8 cellular contexts compared by ENCODE assay signal in genomic region chr19:52897149-52897935, GRCh38. TPM values are rescaled to one million over a fixed set of nuclear protein-coding genes. Genes with fewer than 3 reads are reported as not detected.
DNase-seq lines count a peak whose midpoint lies in the region; ATAC-seq and TF ChIP-seq lines count a peak whose summit lies in the region.

Gene ZNF320, minus strand, starts transcription at chr19:52897635. Its CDS starts 7,380 bp downstream, at chr19:52890255.

- intact Hi-C loops in CD14-positive monocyte (cut with micrococcal nuclease): loop anchor here (1.0 to 2.0 kb wide), 4 partner anchors 25 to 205 kb away; partner anchors contain the start of genes ZNF888 (in 2 of the 2) and ZNF160 (in 1 of the 2)
- intact Hi-C loops in natural killer cell (cut with micrococcal nuclease): loop anchor here (1.0 to 5.0 kb wide), 3 partner anchors 25 to 45 kb away; partner anchors contain the start of genes ZNF468 and ZNF888

- H3K27me3 Mint-ChIP-seq in CD14-positive monocyte (ENCODE audit: low read depth in 3 of 3) (peaks cover 0 to 6% (median 4%) of the 10 kb centered on the region in 3 donors), natural killer cell (ENCODE audit: low read depth in 2 of 2) (no peaks in the 10 kb centered on the region)
- H3K27me3 Mint-ChIP-seq in activated T-cell treated with anti-CD3 and anti-CD28 coated beads, Interleukin-2, amount 50 U/mL, for 72 hours (ENCODE audit: low read depth): no peaks in the 10 kb centered on the region

- ATAC-seq in GM19395 (IDR thresholded peaks at IDR 0.05; ENCODE audit: unreplicated experiment) (peak; percentile 92), HG03571 (IDR thresholded peaks at IDR 0.05; ENCODE audit: unreplicated experiment) (peak; percentile 81), natural killer cell (peak; percentile 99 to 100 (median 100))
- ATAC-seq in activated T-cell treated with anti-CD3 and anti-CD28 coated beads, Interleukin-2, amount 50 U/mL, for 72 hours (replicated peaks in 1 of 2): peak; percentile 100

- H3K9me3 Mint-ChIP-seq in CD14-positive monocyte (peaks cover 0 to 36% (median 17%) of the 10 kb centered on the region in 7 donors), natural killer cell (no peaks in the 10 kb centered on the region)
- H3K9me3 Mint-ChIP-seq in activated T-cell treated with anti-CD3 and anti-CD28 coated beads, Interleukin-2, amount 50 U/mL, for 72 hours: peaks cover 6 to 8% of the 10 kb centered on the region in 2 donors

- DNase-seq in CD14-positive monocyte (ENCODE audit: low spot score): peak; percentile 95
- peak; percentile 99 for DNase-seq in OCI-M1 (lab: John Stamatoyannopoulos, UW)
- DNase-seq in activated T-cell treated with anti-CD3 and anti-CD28 coated beads, Interleukin-2, amount 50 U/mL, for 72 hours: peak; percentile 95
- peak; percentile 93 for DNase-seq in fibroblast of gingiva (ENCODE audit: low read depth)
- DNase-seq in natural killer cell: peak; percentile 94
- peak; percentile 72 to 96 (median 86) for DNase-seq in stimulated activated naive CD4-positive, alpha-beta T cell (lab: John Stamatoyannopoulos, UW)

- peaks cover 12 to 31% of the 10 kb centered on the region in 2 donors for H3K36me3 Mint-ChIP-seq in CD14-positive monocyte
- peaks cover 13 to 33% of the 10 kb centered on the region in 2 donors for H3K36me3 Mint-ChIP-seq in activated T-cell treated with anti-CD3 and anti-CD28 coated beads, Interleukin-2, amount 50 U/mL, for 72 hours (ENCODE audit: insufficient read depth in 2 of 2)
- no peaks in the 10 kb centered on the region for H3K36me3 Mint-ChIP-seq in natural killer cell

- H3K4me3 Mint-ChIP-seq in CD14-positive monocyte (peak within 1 kb of the TSS; percentile 91 to 94), natural killer cell (peak within 1 kb of the TSS; percentile 93)
- peak within 1 kb of the TSS; percentile 90 to 93 for H3K4me3 Mint-ChIP-seq in activated T-cell treated with anti-CD3 and anti-CD28 coated beads, Interleukin-2, amount 50 U/mL, for 72 hours

- TF ChIP-seq CTCF in CD14-positive monocyte (IDR thresholded peaks at IDR 0.05) (no peak), natural killer cell (IDR thresholded peaks at IDR 0.05) (no peak)

- H3K4me1 Mint-ChIP-seq in CD14-positive monocyte (peaks cover 13% of the 10 kb centered on the region), natural killer cell (peaks cover 22 to 25% of the 10 kb centered on the region in 2 donors)
- peaks cover 19% of the 10 kb centered on the region for H3K4me1 Mint-ChIP-seq in activated T-cell treated with anti-CD3 and anti-CD28 coated beads, Interleukin-2, amount 50 U/mL, for 72 hours (ENCODE audit: low read depth)

- peak within 1 kb of the TSS; percentile 84 to 96 (median 92) for H3K27ac Mint-ChIP-seq in CD14-positive monocyte
- H3K27ac Mint-ChIP-seq in activated T-cell treated with anti-CD3 and anti-CD28 coated beads, Interleukin-2, amount 50 U/mL, for 72 hours: peak within 1 kb of the TSS; percentile 82
- H3K27ac Mint-ChIP-seq in natural killer cell: peak within 1 kb of the TSS; percentile 85 to 90

RNA-seq across cellular contexts. Expression of gene ZNF320, which starts in this region (rescaled TPM):
- polyA plus RNA-seq in CD14-positive monocyte: 1 to 10 TPM; 1.6 to 4.4 TPM
- 10 to 100 TPM in 1 of 2 donors, 1 to 10 TPM in 1; 9.9 to 13.0 TPM for total RNA-seq in activated T-cell treated with anti-CD3 and anti-CD28 coated beads, Interleukin-2, amount 50 U/mL, for 72 hours
- 10 to 100 TPM; 10.3 to 14.0 (median 11.9) TPM for total RNA-seq in natural killer cell

Comparison
In these comparisons a context has a peak if more than half of its experiments do, and no peak if none do; other contexts are left out.
1. Peak in every context shown above with its lines: DNase-seq and ATAC-seq.